Comparison of ENCODE assay signal across 20 cellular contexts in the genomic region with DNA sequence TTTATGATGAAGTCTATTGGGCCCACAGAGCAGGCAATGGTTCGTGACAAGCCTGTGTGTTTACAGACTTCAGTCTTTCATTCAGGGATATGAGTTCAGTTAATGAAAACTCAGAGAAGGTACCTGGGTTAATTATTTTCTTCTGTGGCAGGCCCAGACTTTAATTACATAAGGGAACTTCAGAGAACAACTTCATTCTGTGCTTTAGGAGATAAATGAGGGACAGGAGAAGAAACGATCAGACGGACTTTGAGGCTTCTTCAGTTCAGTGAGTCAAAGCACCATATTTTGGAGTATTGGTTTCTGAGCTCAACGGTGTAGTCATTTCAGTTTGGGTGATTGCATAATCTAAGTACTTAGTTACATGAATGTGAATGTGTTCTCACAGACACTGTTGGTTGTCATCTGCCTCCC.
A peak's percentile ranks its signal among the peaks of the same experiment; 100 is the strongest.
DNase-seq lines count a peak whose midpoint lies in the region; ATAC-seq, FAIRE-seq and TF ChIP-seq lines count a peak whose summit lies in the region.
"Had no signal": no experiment of that assay in that cellular context is flagged by ENCODE, and none has a peak within 500 bp of the region (broad histone marks: within the 10 kb centered on the region; RNA-seq: fewer than 3 reads in every experiment).

No MANE protein-coding gene starts in this region.

- TF ChIP-seq EP300 in HepG2 (IDR thresholded peaks at IDR 0.05; ENCODE audit: low read depth in 2 of 2, low read length in 2 of 2): no peak
- TF ChIP-seq EP300 in HepG2 (CRISPR knock-in tag; IDR thresholded peaks at IDR 0.05; ENCODE audit: borderline replicate concordance): no peak

- H4K20me1 ChIP-seq in HepG2 (ENCODE audit: insufficient read depth, low read length): no peaks in the 10 kb centered on the region

- H3K27ac ChIP-seq in HepG2 (ENCODE audit: extremely low read length, insufficient read depth, low read length) (no peak overlapping the region), right atrium auricular region (no peak overlapping the region)
- H3K27ac ChIP-seq: breast epithelium had no signal

- H3K4me3 ChIP-seq in HepG2 (replicated peaks in 1 of 3; ENCODE audit: insufficient read depth in 1 of 3, low read depth in 2 of 3, low read length in 3 of 3) (0 out of 6 replicates have a peak overlapping the region, but pooled peaks of 1 of the 3 experiments have one; percentile 4), right atrium auricular region (no peak overlapping the region)
- H3K4me3 ChIP-seq: breast epithelium had no signal

- in situ Hi-C loops in HepG2 (cut with HindIII; ENCODE audit: extremely low pct_ligation_motif_present, low pct_unique_long_range_greater_than_20kb): no loop called here

- no peak overlapping the region for H2AFZ ChIP-seq in HepG2 (ENCODE audit: low read length)

- no peaks in the 10 kb centered on the region for H3K36me3 ChIP-seq in HepG2 (replicated peaks in 1 of 2; ENCODE audit: control insufficient read depth in 1 of 2, insufficient read depth in 2 of 2, low read length in 2 of 2)
- no peaks in the 10 kb centered on the region for H3K36me3 ChIP-seq in right atrium auricular region
- H3K36me3 ChIP-seq: breast epithelium had no signal

- no peak overlapping the region for H3K9ac ChIP-seq in HepG2 (ENCODE audit: insufficient read depth, low read depth, low read length)

- TF ChIP-seq RAD21 in HepG2 (CRISPR knock-in tag; IDR thresholded peaks at IDR 0.05): no peak

- peak; percentile 88 for ATAC-seq in GM18870 (IDR thresholded peaks at IDR 0.05; ENCODE audit: unreplicated experiment)
- ATAC-seq in GM21717 (IDR thresholded peaks at IDR 0.05; ENCODE audit: unreplicated experiment): peak; percentile 47
- ATAC-seq in HG03439 (IDR thresholded peaks at IDR 0.05; ENCODE audit: unreplicated experiment): peak; percentile 71
- peak; percentile 90 for ATAC-seq in HepG2
- ATAC-seq in GM18502 (IDR thresholded peaks at IDR 0.05; ENCODE audit: poor library complexity, unreplicated experiment): no peak
- no peak for ATAC-seq in HG03442 (IDR thresholded peaks at IDR 0.05; ENCODE audit: unreplicated experiment)
- ATAC-seq: activated naive CD8-positive, alpha-beta T cell treated with anti-CD3 and anti-CD28 coated beads, Interleukin-2, amount 50 U/mL, for 24 hours; left cardiac atrium had no signal

- DNase-seq in HepG2 (ENCODE audit: low spot score): peak; percentile 18
- no peak for DNase-seq in right atrium auricular region (ENCODE audit: low spot score)
- no peak for DNase-seq in GM12892 (ENCODE audit: insufficient read length)
- DNase-seq: activated CD4-positive, alpha-beta T cell treated with anti-CD3 and anti-CD28 coated beads for 1 hour; activated naive CD8-positive, alpha-beta T cell treated with anti-CD3 and anti-CD28 coated beads, Interleukin-2, amount 50 U/mL, for 24 hours; CD4-positive, alpha-beta memory T cell; left cardiac atrium; MM.1S; NCI-H146; NCI-H2227 treated with DMSO at 0.1 percent for 48 hours; NK-92 treated with Interleukin-12 subunit alpha and Interleukin-12 subunit beta, amount 100 ng/mL, for 24 hours; RPMI8226; T1000 had no signal

- H3K27me3 ChIP-seq in HepG2 (ENCODE audit: control insufficient read depth in 1 of 2, insufficient read depth in 2 of 2, low read length in 2 of 2) (no peaks in the 10 kb centered on the region), right atrium auricular region (no peaks in the 10 kb centered on the region)
- H3K27me3 ChIP-seq: breast epithelium had no signal

- TF ChIP-seq POLR2A in HepG2 (IDR thresholded peaks at IDR 0.05; ENCODE audit: insufficient read depth in 1 of 2, low read depth in 2 of 2, low read length in 2 of 2): no peak
- TF ChIP-seq POLR2A in GM12892 (IDR thresholded peaks at IDR 0.05; ENCODE audit: low read depth, low read length): no peak

- CTCF ChIA-PET in HepG2 (lab: Yijun Ruan, JAX; ENCODE audit: low intra/inter-chr PET ratio, low total read pairs): no interaction called here

- H3K9me3 ChIP-seq in HepG2 (ENCODE audit: low read length): no peaks in the 10 kb centered on the region
- H3K9me3 ChIP-seq in right atrium auricular region: no peaks in the 10 kb centered on the region
- H3K9me3 ChIP-seq: breast epithelium had no signal

- no peak for TF ChIP-seq CTCF in HepG2 (CRISPR knock-in tag; IDR thresholded peaks at IDR 0.05)
- no peak for TF ChIP-seq CTCF in right atrium auricular region (IDR thresholded peaks at IDR 0.05)

- FAIRE-seq in HepG2 (lab: Jason Lieb, UNC): no peak
- FAIRE-seq in GM12892 (lab: Jason Lieb, UNC): no peak
- FAIRE-seq: endothelial cell of umbilical vein had no signal

- BruUV-seq in HepG2 (replicated peaks; lab: Mats Ljungman, UMichigan): no TSS peak

- no peaks in the 10 kb centered on the region for H3K79me2 ChIP-seq in HepG2 (ENCODE audit: insufficient read depth, low read length)

- peak overlapping the region; percentile 37 for H3K4me2 ChIP-seq in HepG2 (ENCODE audit: low read depth, low read length)

- peaks cover 25% of the 10 kb centered on the region for H3K4me1 ChIP-seq in HepG2 (ENCODE audit: insufficient read depth, low read length)
- H3K4me1 ChIP-seq in right atrium auricular region: no peaks in the 10 kb centered on the region
- H3K4me1 ChIP-seq: breast epithelium had no signal

- POLR2A ChIA-PET in HepG2 (lab: Yijun Ruan, JAX): no interaction called here

- intact Hi-C loops in HepG2 (cut with micrococcal nuclease; ENCODE audit: unreplicated experiment): no loop called here

- WGBS in HepG2 (ENCODE audit: low lambda C conversion rate): 1% methylated on average over 4 of the region's 4 CpGs

TF ChIP-seq in HepG2, 621 proteins besides CTCF, POLR2A, EP300 and RAD21 (continues in another document):
- TF ChIP-seq, protein P1, sequence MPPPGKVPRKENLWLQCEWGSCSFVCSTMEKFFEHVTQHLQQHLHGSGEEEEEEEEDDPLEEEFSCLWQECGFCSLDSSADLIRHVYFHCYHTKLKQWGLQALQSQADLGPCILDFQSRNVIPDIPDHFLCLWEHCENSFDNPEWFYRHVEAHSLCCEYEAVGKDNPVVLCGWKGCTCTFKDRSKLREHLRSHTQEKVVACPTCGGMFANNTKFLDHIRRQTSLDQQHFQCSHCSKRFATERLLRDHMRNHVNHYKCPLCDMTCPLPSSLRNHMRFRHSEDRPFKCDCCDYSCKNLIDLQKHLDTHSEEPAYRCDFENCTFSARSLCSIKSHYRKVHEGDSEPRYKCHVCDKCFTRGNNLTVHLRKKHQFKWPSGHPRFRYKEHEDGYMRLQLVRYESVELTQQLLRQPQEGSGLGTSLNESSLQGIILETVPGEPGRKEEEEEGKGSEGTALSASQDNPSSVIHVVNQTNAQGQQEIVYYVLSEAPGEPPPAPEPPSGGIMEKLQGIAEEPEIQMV (CRISPR knock-in tag; IDR thresholded peaks at IDR 0.05; ENCODE audit: low read depth): no peak
- TF ChIP-seq TBX3 (IDR thresholded peaks at IDR 0.05; ENCODE audit: borderline replicate concordance): no peak
- TF ChIP-seq, protein P2, sequence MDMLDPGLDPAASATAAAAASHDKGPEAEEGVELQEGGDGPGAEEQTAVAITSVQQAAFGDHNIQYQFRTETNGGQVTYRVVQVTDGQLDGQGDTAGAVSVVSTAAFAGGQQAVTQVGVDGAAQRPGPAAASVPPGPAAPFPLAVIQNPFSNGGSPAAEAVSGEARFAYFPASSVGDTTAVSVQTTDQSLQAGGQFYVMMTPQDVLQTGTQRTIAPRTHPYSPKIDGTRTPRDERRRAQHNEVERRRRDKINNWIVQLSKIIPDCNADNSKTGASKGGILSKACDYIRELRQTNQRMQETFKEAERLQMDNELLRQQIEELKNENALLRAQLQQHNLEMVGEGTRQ (IDR thresholded peaks at IDR 0.05; ENCODE audit: low read depth, low read length): no peak
- TF ChIP-seq, protein P2 (CRISPR knock-in tag; IDR thresholded peaks at IDR 0.05; ENCODE audit: borderline replicate concordance): no peak
- TF ChIP-seq, protein P3, sequence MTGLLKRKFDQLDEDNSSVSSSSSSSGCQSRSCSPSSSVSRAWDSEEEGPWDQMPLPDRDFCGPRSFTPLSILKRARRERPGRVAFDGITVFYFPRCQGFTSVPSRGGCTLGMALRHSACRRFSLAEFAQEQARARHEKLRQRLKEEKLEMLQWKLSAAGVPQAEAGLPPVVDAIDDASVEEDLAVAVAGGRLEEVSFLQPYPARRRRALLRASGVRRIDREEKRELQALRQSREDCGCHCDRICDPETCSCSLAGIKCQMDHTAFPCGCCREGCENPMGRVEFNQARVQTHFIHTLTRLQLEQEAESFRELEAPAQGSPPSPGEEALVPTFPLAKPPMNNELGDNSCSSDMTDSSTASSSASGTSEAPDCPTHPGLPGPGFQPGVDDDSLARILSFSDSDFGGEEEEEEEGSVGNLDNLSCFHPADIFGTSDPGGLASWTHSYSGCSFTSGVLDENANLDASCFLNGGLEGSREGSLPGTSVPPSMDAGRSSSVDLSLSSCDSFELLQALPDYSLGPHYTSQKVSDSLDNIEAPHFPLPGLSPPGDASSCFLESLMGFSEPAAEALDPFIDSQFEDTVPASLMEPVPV (CRISPR knock-in tag; IDR thresholded peaks at IDR 0.05): no peak
- TF ChIP-seq TOE1 (CRISPR knock-in tag; IDR thresholded peaks at IDR 0.05): no peak
- no peak for TF ChIP-seq ZNF180 (CRISPR knock-in tag; IDR thresholded peaks at IDR 0.05; ENCODE audit: borderline replicate concordance, low read depth)
- TF ChIP-seq, protein P4, sequence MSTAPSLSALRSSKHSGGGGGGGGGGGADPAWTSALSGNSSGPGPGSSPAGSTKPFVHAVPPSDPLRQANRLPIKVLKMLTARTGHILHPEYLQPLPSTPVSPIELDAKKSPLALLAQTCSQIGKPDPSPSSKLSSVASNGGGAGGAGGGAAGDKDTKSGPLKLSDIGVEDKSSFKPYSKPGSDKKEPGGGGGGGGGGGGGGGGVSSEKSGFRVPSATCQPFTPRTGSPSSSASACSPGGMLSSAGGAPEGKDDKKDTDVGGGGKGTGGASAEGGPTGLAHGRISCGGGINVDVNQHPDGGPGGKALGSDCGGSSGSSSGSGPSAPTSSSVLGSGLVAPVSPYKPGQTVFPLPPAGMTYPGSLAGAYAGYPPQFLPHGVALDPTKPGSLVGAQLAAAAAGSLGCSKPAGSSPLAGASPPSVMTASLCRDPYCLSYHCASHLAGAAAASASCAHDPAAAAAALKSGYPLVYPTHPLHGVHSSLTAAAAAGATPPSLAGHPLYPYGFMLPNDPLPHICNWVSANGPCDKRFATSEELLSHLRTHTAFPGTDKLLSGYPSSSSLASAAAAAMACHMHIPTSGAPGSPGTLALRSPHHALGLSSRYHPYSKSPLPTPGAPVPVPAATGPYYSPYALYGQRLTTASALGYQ (CRISPR knock-in tag; IDR thresholded peaks at IDR 0.05): no peak
- TF ChIP-seq PTBP1 (IDR thresholded peaks at IDR 0.05; ENCODE audit: low read depth, low read length, poor library complexity, severe bottlenecking): no peak
- TF ChIP-seq SALL2 (CRISPR knock-in tag; IDR thresholded peaks at IDR 0.05): no peak

Comparison
In these comparisons a context has a peak if more than half of its experiments do, and no peak if none do; other contexts are left out.
1. ATAC-seq: peak in GM18870 (single experiment), GM21717 (single experiment), HG03439 (single experiment) and HepG2 (single experiment); none in GM18502 (single experiment) and HG03442 (single experiment).